ENCODE assay signal across 12 cellular contexts in the genomic region with DNA sequence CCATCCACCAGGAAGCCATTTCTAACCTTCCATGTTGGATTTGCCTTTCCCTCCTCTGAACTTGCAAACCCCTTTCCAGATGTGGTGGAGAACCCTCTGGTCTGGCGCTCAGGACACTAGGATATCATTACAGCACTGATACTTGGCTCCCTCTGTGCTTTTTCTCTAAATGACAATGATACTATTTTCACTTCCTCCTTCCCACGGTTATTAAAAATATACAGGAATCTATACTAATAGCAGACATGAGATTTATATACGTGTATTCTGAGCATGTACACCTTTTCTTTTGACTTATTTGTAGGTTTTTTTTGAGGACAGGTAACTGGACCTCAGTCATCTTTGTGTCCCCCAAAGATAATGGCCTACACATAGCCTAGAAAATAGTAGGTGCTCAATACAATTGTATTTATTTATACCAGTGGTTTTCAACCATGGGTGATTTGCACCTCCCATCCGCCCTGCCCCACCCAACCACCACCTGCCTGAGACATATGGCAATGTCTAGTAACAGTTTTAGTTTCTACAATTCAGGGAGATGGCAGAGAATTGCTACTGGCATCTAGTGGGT.
A peak's percentile ranks its signal among the peaks of the same experiment; 100 is the strongest.
DNase-seq lines count a peak whose midpoint lies in the region; ATAC-seq and TF ChIP-seq lines count a peak whose summit lies in the region.
"Had no signal": no experiment of that assay in that cellular context is flagged by ENCODE, and none has a peak within 500 bp of the region (broad histone marks: within the 10 kb centered on the region; RNA-seq: fewer than 3 reads in every experiment).

No MANE protein-coding gene starts in this region.

- H3K79me1 ChIP-seq in H9 (ENCODE audit: insufficient read depth, low read depth, low read length, poor library complexity, severe bottlenecking): no peaks in the 10 kb centered on the region

- H3T11ph ChIP-seq in H9 (ENCODE audit: low read length): no peak overlapping the region

- H3K27ac Mint-ChIP-seq in H9: no peak overlapping the region
- H3K27ac Mint-ChIP-seq: activated naive CD8-positive, alpha-beta T cell treated with anti-CD3 and anti-CD28 coated beads for 36 hours; HFFc6 had no signal

- no peak overlapping the region for H3K18ac ChIP-seq in H9 (ENCODE audit: insufficient read length, low read depth, low read length)

- H3K27me3 Mint-ChIP-seq in H9 (ENCODE audit: low read depth): no peaks in the 10 kb centered on the region
- H3K27me3 Mint-ChIP-seq: activated naive CD8-positive, alpha-beta T cell treated with anti-CD3 and anti-CD28 coated beads for 36 hours had no signal

- H2BK20ac ChIP-seq in H9 (ENCODE audit: low read depth, low read length, poor library complexity, severe bottlenecking): no peak overlapping the region

- peak overlapping the region; percentile 22; the same call in 1 of the 2 replicates for H3K4me3 ChIP-seq in GM06990 (replicated peaks; ENCODE audit: low read depth, low read length)
- H3K4me3 ChIP-seq: heart right ventricle had no signal

- H2AK5ac ChIP-seq in H9 (ENCODE audit: insufficient read length, low read length): no peak overlapping the region

- H3K4me2 ChIP-seq in H9 (ENCODE audit: insufficient read depth, insufficient read length, low read length): no peak overlapping the region

- WGBS in H9 (ENCODE audit: extremely low coverage, insufficient read length, low lambda C conversion rate): no CpG with 5 or more reads among the region's 4 CpGs

- H3K4me1 Mint-ChIP-seq in H9: no peaks in the 10 kb centered on the region

- H3K9me3 Mint-ChIP-seq in H9: peaks cover 13% of the 10 kb centered on the region in 2 experiments; a peak in 4 of 5 replicates
- H3K9me3 Mint-ChIP-seq: activated naive CD8-positive, alpha-beta T cell treated with anti-CD3 and anti-CD28 coated beads for 36 hours; HFFc6 had no signal

- DNase-seq in GM06990 (ENCODE audit: extremely low read depth, insufficient read length) (peak; percentile 83), GM19238 (ENCODE audit: insufficient read length, low spot score) (peak; percentile 25), SK-N-DZ (ENCODE audit: low spot score) (no peak), H9 (no peak), NCI-H1105 treated with DMSO at 0.1 percent for 48 hours (lab: John Stamatoyannopoulos, UW) (no peak), KBM-7 (no peak)
- DNase-seq: activated CD4-positive, alpha-beta T cell treated with anti-CD3 and anti-CD28 coated beads for 4 hours; activated naive CD8-positive, alpha-beta T cell treated with anti-CD3 and anti-CD28 coated beads for 36 hours; heart right ventricle; HFFc6 had no signal

- no peak overlapping the region for H3K4me3 Mint-ChIP-seq in H9
- H3K4me3 Mint-ChIP-seq: activated naive CD8-positive, alpha-beta T cell treated with anti-CD3 and anti-CD28 coated beads for 36 hours; HFFc6 had no signal

- H2BK5ac ChIP-seq in H9 (ENCODE audit: insufficient read length, low read length): no peak overlapping the region

- in situ Hi-C loops in KBM-7 (cut with MboI; ENCODE audit: low pct_unique_long_range_greater_than_20kb, low sequenced_read_pairs): no loop called here

- TF ChIP-seq CTCF in GM06990 (IDR thresholded peaks at IDR 0.05; ENCODE audit: insufficient read depth, low read length, poor library complexity, severe bottlenecking) (no peak), H9 (conservative IDR thresholded peaks at IDR 0.05) (no peak)

- H3K36me3 Mint-ChIP-seq in H9 (ENCODE audit: insufficient read depth in 1 of 3, low read depth in 3 of 3): peaks cover 0 to 7% (median 0%) of the 10 kb centered on the region in 3 experiments; a peak in 2 of 7 replicates
- H3K36me3 Mint-ChIP-seq: activated naive CD8-positive, alpha-beta T cell treated with anti-CD3 and anti-CD28 coated beads for 36 hours had no signal

- no peak overlapping the region for H3K27ac ChIP-seq in H9 (ENCODE audit: insufficient read length, low read depth, low read length)
- H3K27ac ChIP-seq: heart right ventricle had no signal

- ATAC-seq in HG02678 (IDR thresholded peaks at IDR 0.05; ENCODE audit: unreplicated experiment) (peak; percentile 65), HG03460 (IDR thresholded peaks at IDR 0.05; ENCODE audit: unreplicated experiment) (peak; percentile 64)
- ATAC-seq: heart right ventricle had no signal

- H3K9ac ChIP-seq in H9 (ENCODE audit: extremely low read depth, insufficient read length, low read length): no peak overlapping the region

- H3K27me3 ChIP-seq in GM06990 (replicated peaks; ENCODE audit: control insufficient read depth, insufficient read depth, low read length): no peaks in the 10 kb centered on the region
- H3K27me3 ChIP-seq in H9 (ENCODE audit: insufficient read depth, low read length): no peaks in the 10 kb centered on the region
- H3K27me3 ChIP-seq: heart right ventricle had no signal

- no peaks in the 10 kb centered on the region for H3K23me2 ChIP-seq in H9 (ENCODE audit: insufficient read length, low read depth, low read length, poor library complexity, severe bottlenecking)

- no peak overlapping the region for H3K56ac ChIP-seq in H9 (ENCODE audit: insufficient read length, low read depth, low read length)

- no peaks in the 10 kb centered on the region for H3K36me3 ChIP-seq in GM06990 (ENCODE audit: control insufficient read depth, insufficient read depth, low read length)
- H3K36me3 ChIP-seq: heart right ventricle had no signal

- no peak overlapping the region for H3K23ac ChIP-seq in H9 (ENCODE audit: insufficient read length, low read depth, low read length)

- H3K9me3 ChIP-seq in H9 (ENCODE audit: control insufficient read depth, low read depth, low read length): no peaks in the 10 kb centered on the region
- H3K9me3 ChIP-seq: heart right ventricle had no signal

- H3K14ac ChIP-seq in H9 (ENCODE audit: insufficient read depth, low read length): no peak overlapping the region

- H2AFZ ChIP-seq in H9 (ENCODE audit: low read length): no peak overlapping the region

- H3K4me1 ChIP-seq in H9 (ENCODE audit: insufficient read depth, low read length): no peaks in the 10 kb centered on the region

- H4K5ac ChIP-seq in H9 (ENCODE audit: insufficient read length, low read depth, low read length): no peak overlapping the region

- no peak overlapping the region for H3K4ac ChIP-seq in H9 (ENCODE audit: low read depth, low read length)

- H4K20me1 ChIP-seq in H9 (ENCODE audit: control insufficient read depth, insufficient read depth, insufficient read length): no peaks in the 10 kb centered on the region

- H4K8ac ChIP-seq in H9 (replicated peaks; ENCODE audit: insufficient read length, low read depth, low read length): no peak overlapping the region

- H2BK15ac ChIP-seq in H9 (ENCODE audit: low read depth, low read length): no peak overlapping the region

- H2BK12ac ChIP-seq in H9 (ENCODE audit: insufficient read length, low read depth, low read length): no peak overlapping the region

- no peaks in the 10 kb centered on the region for H3K79me2 ChIP-seq in H9 (ENCODE audit: insufficient read depth, low read length)

- H4K91ac ChIP-seq in H9 (ENCODE audit: insufficient read length, low read depth, low read length): no peak overlapping the region

- H2BK120ac ChIP-seq in H9 (ENCODE audit: low read depth, low read length, poor library complexity, severe bottlenecking): no peak overlapping the region

Comparison
In these comparisons a context has a peak if more than half of its experiments do, and no peak if none do; other contexts are left out.
1. DNase-seq: peak in GM06990 (single experiment) and GM19238 (single experiment); none in SK-N-DZ (single experiment), H9 (single experiment), NCI-H1105 treated with DMSO at 0.1 percent for 48 hours (single experiment) and KBM-7 (single experiment).